8 cellular contexts compared by ENCODE assay signal in the genomic region with DNA sequence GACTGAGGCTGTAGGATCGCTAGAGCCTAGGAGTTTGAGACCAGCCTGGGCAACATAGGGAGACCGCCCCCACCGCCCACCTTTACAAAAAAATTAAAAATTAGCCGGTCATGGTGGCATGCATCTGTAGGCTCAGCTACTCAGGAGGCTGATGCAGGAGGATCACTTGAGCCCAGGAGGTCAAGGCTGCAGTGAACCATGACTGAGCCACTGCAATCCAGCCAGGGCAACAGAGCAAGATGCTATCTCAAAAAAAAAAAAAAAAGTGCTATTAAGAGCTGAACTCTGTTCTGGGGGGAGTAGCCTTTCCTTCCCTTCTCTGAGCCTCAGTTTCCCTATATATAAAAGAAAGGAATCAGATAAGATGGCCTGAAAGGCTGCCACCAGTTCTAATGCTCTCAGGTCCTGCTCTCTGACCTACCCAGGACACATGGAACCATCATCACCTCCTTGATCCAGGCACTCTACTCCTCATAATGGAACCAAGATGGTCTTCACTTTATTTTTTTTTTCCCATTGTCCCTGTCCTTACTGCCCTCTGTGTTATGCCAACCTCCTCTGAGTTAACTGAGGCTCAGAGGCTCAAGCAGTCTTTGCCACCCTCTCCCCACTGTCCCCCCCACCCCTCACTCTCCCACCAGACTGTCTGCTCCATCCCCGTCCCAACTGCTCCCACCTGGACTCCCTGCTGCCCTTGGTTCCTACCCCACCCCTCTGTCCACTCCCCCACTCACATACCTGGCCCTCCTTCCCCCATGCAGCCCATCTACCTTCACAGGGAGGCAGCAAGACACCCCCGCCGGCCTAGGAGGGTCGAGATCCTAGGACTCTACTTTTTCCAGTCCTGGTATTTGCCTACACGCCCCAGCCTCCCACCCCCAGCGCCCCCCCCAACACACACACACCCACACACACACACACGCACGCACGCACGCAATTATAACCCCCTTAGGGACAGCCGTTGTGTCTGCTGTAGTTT. TPM values are rescaled to one million over a fixed set of nuclear protein-coding genes. Genes with fewer than 3 reads are reported as not detected.
DNase-seq lines count a peak whose midpoint lies in the region; ATAC-seq and TF ChIP-seq lines count a peak whose summit lies in the region.

No MANE protein-coding gene starts in this region.

- TF ChIP-seq CTCF in colonic mucosa (IDR thresholded peaks at IDR 0.05) (no peak), nephron (IDR thresholded peaks at IDR 0.05; ENCODE audit: unreplicated experiment in 3 of 3) (no peak)

- no peaks in the 10 kb centered on the region for H3K9me3 ChIP-seq in BLaER1
- no peaks in the 10 kb centered on the region for H3K9me3 ChIP-seq in MG63
- no peaks in the 10 kb centered on the region for H3K9me3 ChIP-seq in colonic mucosa

- peak overlapping the region; percentile 78 for H3K4me2 ChIP-seq in BLaER1

- DNase-seq in MG63 (no peak), colonic mucosa (peak; percentile 34), NCI-H2029 (lab: John Stamatoyannopoulos, UW) (no peak)

- peak overlapping the region; percentile 63; the same call in 1 of the 2 replicates for H3K4me3 ChIP-seq in BLaER1
- H3K4me3 ChIP-seq in MG63: peak overlapping the region; percentile 47
- H3K4me3 ChIP-seq in colonic mucosa: peak overlapping the region; percentile 41

- intact Hi-C loops in colonic mucosa (cut with DNase I): loop anchor here (5.0 kb wide), 2 partner anchors 118 to 863 kb away; no protein-coding TSS in a partner anchor

- H3K27ac ChIP-seq in BLaER1: no peak overlapping the region
- no peak overlapping the region for H3K27ac ChIP-seq in colonic mucosa

- H3K9ac ChIP-seq in BLaER1 (no peak overlapping the region; the same call in 1 of the 2 replicates), colonic mucosa (ENCODE audit: low read depth in 2 of 2, low read length in 2 of 2) (peak overlapping the region; percentile 81 to 91)

- no peaks in the 10 kb centered on the region for H3K36me3 ChIP-seq in BLaER1
- no peaks in the 10 kb centered on the region for H3K36me3 ChIP-seq in MG63
- H3K36me3 ChIP-seq in colonic mucosa: no peaks in the 10 kb centered on the region

- peaks cover 43% of the 10 kb centered on the region for H3K4me1 ChIP-seq in BLaER1
- H3K4me1 ChIP-seq in colonic mucosa: no peaks in the 10 kb centered on the region

- peak overlapping the region in 1 of 3 experiments; percentile 86 for H3K27ac Mint-ChIP-seq in nephron

- no peaks in the 10 kb centered on the region for H4K20me1 ChIP-seq in BLaER1

- no peak for ATAC-seq in GM18909 (IDR thresholded peaks at IDR 0.05; ENCODE audit: poor library complexity, unreplicated experiment)
- ATAC-seq in GM21381 (IDR thresholded peaks at IDR 0.05; ENCODE audit: unreplicated experiment): no peak
- no peak for ATAC-seq in HG03039 (IDR thresholded peaks at IDR 0.05; ENCODE audit: unreplicated experiment)

- H3K27me3 Mint-ChIP-seq in nephron (ENCODE audit: low read depth): peaks cover 13% of the 10 kb centered on the region

- peaks cover 22% of the 10 kb centered on the region for H3K4me1 Mint-ChIP-seq in nephron

- no peaks in the 10 kb centered on the region for H3K27me3 ChIP-seq in BLaER1
- no peaks in the 10 kb centered on the region for H3K27me3 ChIP-seq in MG63
- no peaks in the 10 kb centered on the region for H3K27me3 ChIP-seq in colonic mucosa

- H3K36me3 Mint-ChIP-seq in nephron (ENCODE audit: low read depth): no peaks in the 10 kb centered on the region

- no peaks in the 10 kb centered on the region for H3K9me3 Mint-ChIP-seq in nephron

- H3K4me3 Mint-ChIP-seq in nephron: peak overlapping the region in 2 of 3 experiments; percentile 48 to 84

RNA-seq across cellular contexts. Expression of a gene that starts 23.8 kb away (rescaled TPM):
- total RNA-seq in MG63 (2014; rRNA removed; shearing (Covaris generic); ENCODE audit: low replicate concordance): 42.2 and 90.7 TPM in 2 replicates
- total RNA-seq in colonic mucosa: 100 to 1,000 TPM; 574 to 740 TPM

RNA-seq across cellular contexts. Expression of a gene that starts 40.5 kb away (rescaled TPM):
- total RNA-seq in MG63 (2014; rRNA removed; shearing (Covaris generic); ENCODE audit: low replicate concordance): not detected in 2 replicates
- 1 to 10 TPM in 1 of 2 donors, not detected in 1; 1.2 TPM for total RNA-seq in colonic mucosa

RNA-seq across cellular contexts. Expression of a gene that starts 47.3 kb away (rescaled TPM):
- total RNA-seq in MG63 (2014; rRNA removed; shearing (Covaris generic); ENCODE audit: low replicate concordance): not detected in 2 replicates
- total RNA-seq in colonic mucosa: not detected

RNA-seq across cellular contexts. Expression of a gene that starts 52.3 kb away (rescaled TPM):
- total RNA-seq in MG63 (2014; rRNA removed; shearing (Covaris generic); ENCODE audit: low replicate concordance): not detected in 2 replicates
- not detected for total RNA-seq in colonic mucosa
